In genomic region chr11:2287102-2287501, GRCh38 we compare ENCODE assay signal across 19 cellular contexts. TPM values are rescaled to one million over a fixed set of nuclear protein-coding genes. Genes with fewer than 3 reads are reported as not detected.
DNase-seq lines count a peak whose midpoint lies in the region; ATAC-seq lines count a peak whose summit lies in the region.
"Had no signal": no experiment of that assay in that cellular context is flagged by ENCODE, and none has a peak within 500 bp of the region (broad histone marks: within the 10 kb centered on the region; RNA-seq: fewer than 3 reads in every experiment).

No MANE protein-coding gene starts in this region.

- intact Hi-C loops in left colon (cut with DNase I, micrococcal nuclease): no loop called here
- intact Hi-C loops in posterior vena cava (cut with DNase I): no loop called here

- peak overlapping the region; percentile 66 for H3K27ac Mint-ChIP-seq in activated T-cell treated with anti-CD3 and anti-CD28 coated beads, Interleukin-2, amount 50 U/mL, for 24 hours
- H3K27ac Mint-ChIP-seq: activated CD8-positive, alpha-beta T cell treated with anti-CD3 and anti-CD28 coated beads for 36 hours; activated naive CD8-positive, alpha-beta T cell treated with anti-CD3 and anti-CD28 coated beads, Interleukin-2, amount 10 ng/mL, durations not matched to agents 7 days and 5 days; IgD-negative memory B cell had no signal

- H3K4me1 Mint-ChIP-seq in activated T-cell treated with anti-CD3 and anti-CD28 coated beads, Interleukin-2, amount 50 U/mL, for 24 hours (ENCODE audit: low read depth): peaks cover 7% of the 10 kb centered on the region

- no peak overlapping the region for H3K4me3 Mint-ChIP-seq in activated T-cell treated with anti-CD3 and anti-CD28 coated beads, Interleukin-2, amount 50 U/mL, for 24 hours
- H3K4me3 Mint-ChIP-seq: activated CD8-positive, alpha-beta T cell treated with anti-CD3 and anti-CD28 coated beads for 36 hours; activated naive CD8-positive, alpha-beta T cell treated with anti-CD3 and anti-CD28 coated beads, Interleukin-2, amount 10 ng/mL, durations not matched to agents 7 days and 5 days; central memory CD8-positive, alpha-beta T cell; IgD-negative memory B cell had no signal

- peaks cover 7% of the 10 kb centered on the region for H3K9me3 Mint-ChIP-seq in activated T-cell treated with anti-CD3 and anti-CD28 coated beads, Interleukin-2, amount 50 U/mL, for 24 hours

- ATAC-seq in left colon: no peak
- ATAC-seq in HG03565 (IDR thresholded peaks at IDR 0.05; ENCODE audit: unreplicated experiment): no peak
- ATAC-seq: activated CD8-positive, alpha-beta T cell treated with anti-CD3 and anti-CD28 coated beads for 36 hours; gastrocnemius medialis; HCT116 had no signal

- DNase-seq in activated T-cell treated with anti-CD3 and anti-CD28 coated beads, Interleukin-2, amount 50 U/mL, for 24 hours: no peak
- DNase-seq in activated T-cell treated with anti-CD3 and anti-CD28 coated beads for 4 hours: no peak
- DNase-seq in NOMO-1 treated with dmso at 0.1 percent for 144 hours (lab: John Stamatoyannopoulos, UW; ENCODE audit: unreplicated experiment): peak; percentile 63
- DNase-seq in left colon: peak; percentile 14 to 23
- DNase-seq in posterior vena cava (ENCODE audit: low spot score): peak; percentile 76
- DNase-seq in T-helper 2 cell: no peak
- DNase-seq in SK-N-DZ (ENCODE audit: low spot score): no peak
- DNase-seq: activated CD8-positive, alpha-beta T cell treated with anti-CD3 and anti-CD28 coated beads for 36 hours; activated naive CD8-positive, alpha-beta T cell treated with anti-CD3 and anti-CD28 coated beads, Interleukin-2, amount 10 ng/mL, durations not matched to agents 7 days and 5 days; gastrocnemius medialis; NCI-H1048; NCI-H2227 treated with DMSO at 0.1 percent for 48 hours; SJCRH30 had no signal

- no peaks in the 10 kb centered on the region for H3K36me3 Mint-ChIP-seq in activated T-cell treated with anti-CD3 and anti-CD28 coated beads, Interleukin-2, amount 50 U/mL, for 24 hours (ENCODE audit: low read depth)
- H3K36me3 Mint-ChIP-seq: activated naive CD8-positive, alpha-beta T cell treated with anti-CD3 and anti-CD28 coated beads, Interleukin-2, amount 10 ng/mL, durations not matched to agents 7 days and 5 days had no signal

- no peaks in the 10 kb centered on the region for H3K27me3 Mint-ChIP-seq in activated T-cell treated with anti-CD3 and anti-CD28 coated beads, Interleukin-2, amount 50 U/mL, for 24 hours
- H3K27me3 Mint-ChIP-seq: activated CD8-positive, alpha-beta T cell treated with anti-CD3 and anti-CD28 coated beads for 36 hours; central memory CD8-positive, alpha-beta T cell had no signal

RNA-seq across cellular contexts. Expression of gene C11orf21, which starts 14.6 kb away (rescaled TPM):
- total RNA-seq in left colon: under 1 TPM; 0.15 to 0.78 TPM
- total RNA-seq in posterior vena cava: 1 to 10 TPM; 1.3 to 1.8 TPM
- not detected in 2 replicates for polyA plus RNA-seq in SK-N-DZ (2014; cell fraction: cytosol; rRNA removed)
- polyA plus RNA-seq in SK-N-DZ (2014; cell fraction: nucleus; rRNA removed): 0.29 TPM in 1 of 2 replicates, not detected in the other
- total RNA-seq: A673, SJCRH30 had no signal

RNA-seq across cellular contexts. Expression of gene TSPAN32, which starts 14.7 kb away (rescaled TPM):
- total RNA-seq in left colon: 1 to 10 TPM in 1 of 2 donors, not detected in 1; 1.3 TPM
- total RNA-seq in posterior vena cava: 1 to 10 TPM in 1 of 2 donors, under 1 TPM in 1; 0.76 to 3.6 TPM
- not detected in 2 replicates for polyA plus RNA-seq in SK-N-DZ (2014; cell fraction: cytosol; rRNA removed)
- polyA plus RNA-seq in SK-N-DZ (2014; cell fraction: nucleus; rRNA removed): 0.17 and 0.58 TPM in 2 replicates
- total RNA-seq: A673, gastrocnemius medialis, prostate gland had no signal

RNA-seq across cellular contexts. Expression of gene ASCL2, which starts 16.7 kb away (rescaled TPM):
- total RNA-seq in left colon (10 to 100 TPM in 1 of 2 donors, 1 to 10 TPM in 1; 6.3 to 10.4 TPM), posterior vena cava (under 1 TPM; 0.43 to 0.69 TPM)
- not detected in 2 replicates for polyA plus RNA-seq in SK-N-DZ (2014; cell fraction: cytosol; rRNA removed)
- polyA plus RNA-seq in SK-N-DZ (2014; cell fraction: nucleus; rRNA removed): not detected in 2 replicates
- total RNA-seq: A673, gastrocnemius medialis, SJCRH30 had no signal

Comparison
In these comparisons a context has a peak if more than half of its experiments do, and no peak if none do; other contexts are left out.
1. DNase-seq: peak in NOMO-1 treated with dmso at 0.1 percent for 144 hours (single experiment), left colon (2 of 2) and posterior vena cava (single experiment); none in activated T-cell treated with anti-CD3 and anti-CD28 coated beads, Interleukin-2, amount 50 U/mL, for 24 hours (single experiment), activated T-cell treated with anti-CD3 and anti-CD28 coated beads for 4 hours (single experiment), T-helper 2 cell (0 of 5) and SK-N-DZ (single experiment).
2. RNA of gene ASCL2, which starts 16.7 kb away (total RNA-seq): 6.3 to 10.4 TPM in left colon; 0.43 to 0.69 TPM in posterior vena cava; every median in the first group is over 4 times any median in the second.